ENCODE assay signal across 8 cellular contexts in the genomic region with DNA sequence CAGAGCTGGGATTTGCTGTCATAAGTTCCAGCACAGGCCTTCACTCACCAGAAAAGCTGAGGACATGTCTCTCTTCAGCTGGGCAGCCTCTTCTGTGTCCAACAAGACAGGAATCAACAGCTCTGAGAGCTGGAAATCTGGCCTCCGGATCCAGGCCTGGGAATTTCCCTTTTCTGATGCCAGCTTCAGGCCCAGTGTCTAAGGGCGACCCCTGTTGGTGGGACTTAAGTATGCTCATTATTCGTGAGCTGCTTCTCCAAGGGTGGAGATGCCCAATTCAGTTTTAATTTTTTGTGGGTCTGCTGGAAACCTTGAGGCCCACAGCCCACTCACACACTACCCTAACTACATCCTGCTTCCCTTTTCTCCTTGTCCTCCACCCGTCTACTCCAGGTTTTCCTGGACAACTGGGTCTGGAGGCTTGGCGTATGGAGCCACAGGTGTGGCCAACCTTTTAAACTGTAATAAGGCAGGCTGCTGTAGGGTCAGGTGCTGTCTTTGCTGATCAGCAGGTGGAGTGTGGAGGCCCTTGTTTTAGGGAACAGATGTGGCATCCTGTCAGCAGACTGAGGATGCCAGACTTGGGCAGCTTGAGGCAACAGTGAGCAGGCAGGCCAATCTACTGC. TPM values are rescaled to one million over a fixed set of nuclear protein-coding genes. Genes with fewer than 3 reads are reported as not detected.
DNase-seq lines count a peak whose midpoint lies in the region; ATAC-seq and TF ChIP-seq lines count a peak whose summit lies in the region.

No MANE protein-coding gene starts in this region.

- H3K4me3 ChIP-seq in fibroblast of villous mesenchyme (ENCODE audit: low read depth, low read length) = no peak overlapping the region
- H3K4me3 ChIP-seq in neutrophil (ENCODE audit: low read depth in 1 of 2, low read length in 1 of 2) = no peak overlapping the region
- no peak overlapping the region for H3K4me3 ChIP-seq in testis

- H3K27me3 ChIP-seq in CD4-positive, alpha-beta T cell (ENCODE audit: control insufficient read depth, insufficient read depth, low read length) = peaks cover 47% of the 10 kb centered on the region
- H3K27me3 ChIP-seq in neutrophil (peaks cover 58% of the 10 kb centered on the region), testis (no peaks in the 10 kb centered on the region)

- DNase-seq in CD4-positive, alpha-beta T cell = peak; percentile 16 to 55 (median 32)
- DNase-seq in HS-27A (ENCODE audit: low read depth) = peak; percentile 46
- peak; percentile 75 for DNase-seq in RKO (ENCODE audit: low spot score)
- peak; percentile 22 for DNase-seq in activated T-helper 1 cell treated with anti-CD3 and anti-CD28 coated beads, Interleukin-2, amount 50 U/mL, for 16 hours (ENCODE audit: low read depth in 1 of 2, low spot score in 1 of 2)
- peak; percentile 83 for DNase-seq in fibroblast of villous mesenchyme (ENCODE audit: low read depth)
- DNase-seq in testis = peak; percentile 87
- DNase-seq in NCI-H128 (lab: John Stamatoyannopoulos, UW; ENCODE audit: unreplicated experiment) = no peak

- H3K9me3 ChIP-seq in CD4-positive, alpha-beta T cell (ENCODE audit: control insufficient read depth, low read length) = no peaks in the 10 kb centered on the region
- no peaks in the 10 kb centered on the region for H3K9me3 ChIP-seq in neutrophil
- H3K9me3 ChIP-seq in testis = no peaks in the 10 kb centered on the region

- H3K36me3 ChIP-seq in neutrophil = no peaks in the 10 kb centered on the region
- no peaks in the 10 kb centered on the region for H3K36me3 ChIP-seq in testis (ENCODE audit: low read depth, missing control alignments)

- 37 to 43% methylated on average over 5 of the region's 5 CpGs for WGBS in testis, 2 donors

- ATAC-seq in CD4-positive, alpha-beta T cell (ENCODE audit: poor library complexity) = no peak

- H3K4me1 ChIP-seq in neutrophil (ENCODE audit: control insufficient read depth in 1 of 2, insufficient read depth in 1 of 2, low read depth in 1 of 2, low read length in 1 of 2) = peaks cover 5 to 9% of the 10 kb centered on the region in 2 experiments
- no peaks in the 10 kb centered on the region for H3K4me1 ChIP-seq in testis

- TF ChIP-seq CTCF in CD4-positive, alpha-beta T cell (IDR thresholded peaks at IDR 0.05) = peak; percentile 75
- TF ChIP-seq CTCF in fibroblast of villous mesenchyme (IDR thresholded peaks at IDR 0.05; ENCODE audit: insufficient read depth, low read depth, low read length) (peak; percentile 83), neutrophil (IDR thresholded peaks at IDR 0.05) (peak; percentile 51), testis (IDR thresholded peaks at IDR 0.05) (peak; percentile 77 to 86 (median 78))

- H3K27ac ChIP-seq in CD4-positive, alpha-beta T cell (ENCODE audit: low read depth, low read length) = no peak overlapping the region
- H3K27ac ChIP-seq in neutrophil (no peak overlapping the region), testis (no peak overlapping the region)

- no peak overlapping the region for H3K4me3 Mint-ChIP-seq in CD4-positive, alpha-beta T cell

- CTCF ChIA-PET in CD4-positive, alpha-beta T cell (lab: Charles Lee) = interaction anchor here (1.3 to 1.7 kb wide), 6 partner anchors 9 to 320 kb away, joined by 3 to 11 read pairs (median 7); no protein-coding TSS in a partner anchor

- POLR2A ChIA-PET in CD4-positive, alpha-beta T cell (lab: Charles Lee) = no interaction called here

- peaks cover 52% of the 10 kb centered on the region for H3K27me3 Mint-ChIP-seq in CD4-positive, alpha-beta T cell

- TF ChIP-seq POLR2A in testis (IDR thresholded peaks at IDR 0.05) = no peak

- intact Hi-C loops in CD4-positive, alpha-beta T cell (cut with DNase I, micrococcal nuclease) = loop anchor here (1.0 to 5.0 kb wide), 2 partner anchors 209 to 321 kb away; no protein-coding TSS in a partner anchor
- intact Hi-C loops in testis (cut with DNase I; ENCODE audit: low total_unique reads) = loop anchor here (5.0 kb wide), 2 partner anchors 204 to 319 kb away; no protein-coding TSS in a partner anchor

- H3K36me3 Mint-ChIP-seq in CD4-positive, alpha-beta T cell (ENCODE audit: low read depth) = no peaks in the 10 kb centered on the region

- H3K9me3 Mint-ChIP-seq in CD4-positive, alpha-beta T cell = no peaks in the 10 kb centered on the region

- no peaks in the 10 kb centered on the region for H3K4me1 Mint-ChIP-seq in CD4-positive, alpha-beta T cell (ENCODE audit: low read depth)

- no peak overlapping the region for H3K27ac Mint-ChIP-seq in CD4-positive, alpha-beta T cell

RNA-seq across cellular contexts. Expression of a gene that starts 2.6 kb away (rescaled TPM):
- not detected for total RNA-seq in CD4-positive, alpha-beta T cell
- 131 TPM in 2 replicates for total RNA-seq in fibroblast of villous mesenchyme
- total RNA-seq in testis = 10 to 100 TPM in 1 of 2 donors, 1 to 10 TPM in 1; 8.3 to 21.5 TPM
- polyA plus RNA-seq in testis (ENCODE audit: insufficient read depth, low read depth, low replicate concordance) = 7.5 TPM

Comparison
In these comparisons a context has a peak if more than half of its experiments do, and no peak if none do; other contexts are left out.
1. RNA of a gene that starts 2.6 kb away (total RNA-seq): 131 TPM in fibroblast of villous mesenchyme and 8.3 to 21.5 TPM in testis; not detected in CD4-positive, alpha-beta T cell; every median in the first group is over 4 times any median in the second.
2. Peak in every context shown above with its lines, with median percentiles within 50 percentile points of each other: CTCF ChIP-seq.